ENCODE assay signal across 8 cellular contexts in the genomic region with DNA sequence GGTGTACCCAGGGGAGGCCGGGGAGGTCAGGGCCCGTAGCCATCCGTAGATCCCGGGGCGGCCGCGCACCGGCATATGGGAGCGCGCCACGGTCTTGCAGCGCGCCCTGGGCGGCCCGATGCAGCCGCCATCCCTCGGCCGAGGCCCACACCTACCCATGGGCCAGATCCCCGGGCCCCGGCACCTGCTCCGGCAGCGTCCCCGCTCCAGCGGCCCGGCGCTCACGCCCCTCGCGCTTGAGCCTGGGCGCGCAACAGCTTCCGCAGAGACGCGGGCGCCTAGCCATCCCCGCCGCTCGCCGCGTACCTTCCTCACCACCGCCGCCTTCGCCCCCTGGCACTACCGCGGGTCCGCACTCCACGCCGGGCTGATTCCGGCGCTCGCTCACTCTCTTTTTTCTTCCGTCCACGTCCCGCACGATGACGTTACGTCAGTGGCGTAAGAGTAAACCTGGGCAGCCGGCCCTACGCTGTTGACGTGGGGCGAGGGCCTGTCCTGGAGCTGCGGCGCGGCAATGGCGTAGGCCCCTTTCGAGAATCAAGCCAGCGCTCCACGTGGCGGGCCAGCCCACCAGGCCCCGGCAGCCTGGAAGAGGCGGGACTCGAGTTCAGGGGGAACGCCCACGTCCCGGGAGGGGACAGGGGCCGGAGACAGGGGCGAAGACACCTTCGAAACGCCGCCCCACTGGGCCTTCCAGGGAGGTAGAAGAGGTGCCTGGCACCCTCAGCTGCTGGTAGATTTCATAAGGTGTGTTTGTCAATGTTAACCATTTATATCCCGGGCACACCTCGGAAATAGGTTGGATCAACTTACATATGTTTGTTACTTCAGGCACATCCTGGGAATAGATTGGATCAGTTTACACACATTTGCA. TPM values are rescaled to one million over a fixed set of nuclear protein-coding genes. Genes with fewer than 3 reads are reported as not detected.
DNase-seq lines count a peak whose midpoint lies in the region; ATAC-seq and TF ChIP-seq lines count a peak whose summit lies in the region.

ALDH18A1 (minus strand) TSS at position 421 of the 874 bp plus-strand sequence. CDS start 3,334 bp downstream, outside the sequence.

- H3K27ac ChIP-seq in Panc1 (ENCODE audit: low read length) (peak within 1 kb of the TSS; percentile 75), muscle layer of duodenum (ENCODE audit: low read length) (peak within 1 kb of the TSS; percentile 64)

- H3K9me3 ChIP-seq in Panc1 (ENCODE audit: control insufficient read depth, insufficient read depth, low read depth, low read length), result peaks cover 3% of the 10 kb centered on the region; the same call in 1 of the 2 replicates
- H3K9me3 ChIP-seq in muscle layer of duodenum (ENCODE audit: control insufficient read depth in 1 of 2, low read length in 2 of 2), result no peaks in the 10 kb centered on the region

- in situ Hi-C loops in Panc1 (cut with HindIII; ENCODE audit: low pct_unique_long_range_greater_than_20kb, low sequenced_read_pairs), result no loop called here

- CTCF ChIA-PET in Panc1 (lab: Charles Lee), result interaction anchor here (0.5 to 1.2 kb wide), 2 partner anchors 21 to 850 kb away, joined by 3 read pairs; no protein-coding TSS in a partner anchor

- intact Hi-C loops in Panc1 (cut with micrococcal nuclease; ENCODE audit: unreplicated experiment), result no loop called here

- H3K27me3 ChIP-seq in Panc1 (ENCODE audit: control insufficient read depth, insufficient read depth, low read length), result no peaks in the 10 kb centered on the region
- no peaks in the 10 kb centered on the region for H3K27me3 ChIP-seq in muscle layer of duodenum (ENCODE audit: low read depth, low read length)

- H3K4me1 Mint-ChIP-seq in activated T-cell treated with anti-CD3 and anti-CD28 coated beads, Interleukin-2, amount 50 U/mL, for 24 hours (ENCODE audit: low read depth), result peaks cover 40% of the 10 kb centered on the region

- TF ChIP-seq CTCF in Panc1 (IDR thresholded peaks at IDR 0.05), result no peak

- POLR2A ChIA-PET in Panc1 (lab: Charles Lee), result interaction anchor here (0.5 kb wide), 1 partner anchor 33 kb away, joined by 4 read pairs; no protein-coding TSS in a partner anchor

- peak; percentile 91 for ATAC-seq in GM21526 (IDR thresholded peaks at IDR 0.05; ENCODE audit: low FRiP score, unreplicated experiment)
- ATAC-seq in Panc1, result peak; percentile 97
- peak; percentile 96 for ATAC-seq in esophagus mucosa

- DNase-seq in DMS153 treated with DMSO at 0.1 percent for 48 hours (lab: John Stamatoyannopoulos, UW; ENCODE audit: unreplicated experiment) (peak; percentile 69), HuH-7 (ENCODE audit: low spot score) (peak; percentile 85), Panc1 (ENCODE audit: low read depth, low spot score) (peak; percentile 50)
- DNase-seq in activated T-cell treated with anti-CD3 and anti-CD28 coated beads, Interleukin-2, amount 50 U/mL, for 24 hours, result peak; percentile 98
- DNase-seq in stimulated activated CD8-positive, alpha-beta memory T cell treated with anti-CD3 and anti-CD28 coated beads, Interleukin-7, amount 100 ng/mL, for 24 hours (ENCODE audit: low read depth), result peak; percentile 84

- H3K36me3 ChIP-seq in Panc1 (ENCODE audit: control insufficient read depth, insufficient read depth, low read length), result peaks cover 3% of the 10 kb centered on the region; the same call in 1 of the 2 replicates
- peaks cover 0 to 15% of the 10 kb centered on the region in 2 donors for H3K36me3 ChIP-seq in muscle layer of duodenum (ENCODE audit: control insufficient read depth in 1 of 2, insufficient read depth in 2 of 2, low read length in 2 of 2)

- peaks cover 44% of the 10 kb centered on the region for H3K36me3 Mint-ChIP-seq in activated T-cell treated with anti-CD3 and anti-CD28 coated beads, Interleukin-2, amount 50 U/mL, for 24 hours (ENCODE audit: low read depth)

- BruUV-seq in Panc1 (replicated peaks; lab: Mats Ljungman, UMichigan), result no TSS peak

- peak within 1 kb of the TSS; percentile 97 for H3K27ac Mint-ChIP-seq in activated T-cell treated with anti-CD3 and anti-CD28 coated beads, Interleukin-2, amount 50 U/mL, for 24 hours

- H3K27me3 Mint-ChIP-seq in activated T-cell treated with anti-CD3 and anti-CD28 coated beads, Interleukin-2, amount 50 U/mL, for 24 hours, result no peaks in the 10 kb centered on the region

- peak within 1 kb of the TSS; percentile 92 for H3K4me3 Mint-ChIP-seq in activated T-cell treated with anti-CD3 and anti-CD28 coated beads, Interleukin-2, amount 50 U/mL, for 24 hours

- peaks cover 10% of the 10 kb centered on the region for H3K9me3 Mint-ChIP-seq in activated T-cell treated with anti-CD3 and anti-CD28 coated beads, Interleukin-2, amount 50 U/mL, for 24 hours

- H3K4me1 ChIP-seq in Panc1 (ENCODE audit: control insufficient read depth, insufficient read depth, low read length), result peaks cover 10% of the 10 kb centered on the region; the same call in 1 of the 2 replicates
- peaks cover 0 to 4% of the 10 kb centered on the region in 2 donors for H3K4me1 ChIP-seq in muscle layer of duodenum (ENCODE audit: control insufficient read depth in 1 of 2, insufficient read depth in 2 of 2, low read length in 2 of 2)

- H3K4me3 ChIP-seq in Panc1 (ENCODE audit: low read depth in 2 of 2, low read length in 2 of 2), result peak within 1 kb of the TSS; percentile 73 to 88
- H3K4me3 ChIP-seq in muscle layer of duodenum (ENCODE audit: low read depth in 1 of 2, low read length in 2 of 2), result peak within 1 kb of the TSS; percentile 69 to 84

RNA-seq across cellular contexts. Expression of gene ALDH18A1, which starts in this region (rescaled TPM):
- total RNA-seq in Panc1 (2021; ENCODE audit: unreplicated experiment), result 68.0 TPM
- 53.5 TPM for polyA plus RNA-seq in Panc1 (2012; ENCODE audit: insufficient read length)
- 42.6 TPM for total RNA-seq in esophagus mucosa

Comparison
In these comparisons a context has a peak if more than half of its experiments do, and no peak if none do; other contexts are left out.
1. Peak in every context shown above with its lines: DNase-seq, ATAC-seq, H3K4me3 ChIP-seq and H3K27ac ChIP-seq.